Comparison of ENCODE assay signal across 10 cellular contexts in the genomic region with DNA sequence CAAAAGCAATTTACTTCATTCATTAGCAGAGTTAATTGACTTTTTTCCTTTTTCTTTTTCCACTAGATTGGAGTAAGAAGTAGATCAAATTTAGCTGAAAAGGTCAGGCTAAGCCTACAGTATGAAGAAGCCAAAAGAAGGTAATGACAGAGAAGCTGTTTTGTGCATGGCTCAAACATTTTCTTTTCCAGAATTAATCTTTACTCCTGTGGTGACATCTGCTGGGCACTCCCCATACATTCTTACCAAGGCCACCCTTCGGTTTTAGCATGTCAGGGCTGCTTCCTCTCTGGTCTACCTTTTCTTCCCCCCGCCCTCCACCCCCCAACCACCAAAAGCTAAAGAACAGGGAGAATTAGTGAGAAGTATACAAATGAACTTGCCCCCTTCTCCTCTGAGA.
A peak's percentile ranks its signal among the peaks of the same experiment; 100 is the strongest.
DNase-seq lines count a peak whose midpoint lies in the region; ATAC-seq and TF ChIP-seq lines count a peak whose summit lies in the region.
"Had no signal": no experiment of that assay in that cellular context is flagged by ENCODE, and none has a peak within 500 bp of the region (broad histone marks: within the 10 kb centered on the region; RNA-seq: fewer than 3 reads in every experiment).

No MANE protein-coding gene starts in this region.

- TF ChIP-seq POLR2A in body of pancreas (IDR thresholded peaks at IDR 0.05), result no peak

- peak in 4 of 5 donors; percentile 3 to 14 (median 6) for DNase-seq in CD4-positive, alpha-beta memory T cell
- DNase-seq in NCI-H1092 treated with DMSO at 0.1 percent for 48 hours (lab: John Stamatoyannopoulos, UW) (peak; percentile 65), body of pancreas (peak; percentile 46 to 61 (median 52)), lung (ENCODE audit: low spot score) (no peak), SHP77 (lab: John Stamatoyannopoulos, UW) (no peak)

- POLR2A ChIA-PET in CD4-positive, alpha-beta memory T cell (lab: Charles Lee; ENCODE audit: partially characterized antibody), result no interaction called here

- H3K4me1 Mint-ChIP-seq in CD4-positive, alpha-beta memory T cell, result no peaks in the 10 kb centered on the region
- H3K4me1 Mint-ChIP-seq: IgD-negative memory B cell had no signal

- H3K27ac Mint-ChIP-seq in CD4-positive, alpha-beta memory T cell, result no peak overlapping the region
- H3K27ac Mint-ChIP-seq: IgD-negative memory B cell; stimulated activated naive CD8-positive, alpha-beta T cell treated with anti-CD3 and anti-CD28 coated beads, Interleukin-15, Interleukin-2, amounts not matched to agents 100 ng/mL and 50 ng/mL, for 24 hours had no signal

- no peaks in the 10 kb centered on the region for H3K27me3 ChIP-seq in CD4-positive, alpha-beta memory T cell (ENCODE audit: insufficient read depth, low read length)
- H3K27me3 ChIP-seq in body of pancreas, result no peaks in the 10 kb centered on the region
- no peaks in the 10 kb centered on the region for H3K27me3 ChIP-seq in lung (ENCODE audit: control insufficient read depth, insufficient read depth)

- peak in 5 of 7 experiments; percentile 31 to 69 (median 63) for TF ChIP-seq CTCF in body of pancreas (IDR thresholded peaks at IDR 0.05)
- TF ChIP-seq CTCF in lung (IDR thresholded peaks at IDR 0.05; ENCODE audit: control extremely low read depth, extremely low read depth), result peak; percentile 26

- H3K9me3 Mint-ChIP-seq in CD4-positive, alpha-beta memory T cell, result no peaks in the 10 kb centered on the region
- H3K9me3 Mint-ChIP-seq: IgD-negative memory B cell; stimulated activated naive CD8-positive, alpha-beta T cell treated with anti-CD3 and anti-CD28 coated beads, Interleukin-15, Interleukin-2, amounts not matched to agents 100 ng/mL and 50 ng/mL, for 24 hours had no signal

- no peak overlapping the region for H3K27ac ChIP-seq in CD4-positive, alpha-beta memory T cell (ENCODE audit: low read depth, low read length)
- H3K27ac ChIP-seq in body of pancreas (peak overlapping the region in 1 of 4 donors; percentile 5), lung (ENCODE audit: low read depth in 1 of 2, low read length in 1 of 2) (no peak overlapping the region)

- ATAC-seq in GM18519 (IDR thresholded peaks at IDR 0.05; ENCODE audit: low FRiP score, unreplicated experiment) (peak; percentile 62), body of pancreas (peak; percentile 77), lung (ENCODE audit: insufficient read depth, low FRiP score) (no peak), HG02610 (IDR thresholded peaks at IDR 0.05; ENCODE audit: unreplicated experiment) (no peak), GM21825 (IDR thresholded peaks at IDR 0.05; ENCODE audit: unreplicated experiment) (no peak)

- intact Hi-C loops in CD4-positive, alpha-beta memory T cell (cut with micrococcal nuclease), result loop anchor here (1.0 kb wide), 1 partner anchor 177 kb away; no protein-coding TSS in a partner anchor
- intact Hi-C loops in body of pancreas (cut with DNase I), result loop anchor here (5.0 kb wide), 1 partner anchor 178 kb away; no protein-coding TSS in a partner anchor

- H3K36me3 ChIP-seq in CD4-positive, alpha-beta memory T cell (ENCODE audit: insufficient read depth, low read length), result no peaks in the 10 kb centered on the region
- H3K36me3 ChIP-seq in body of pancreas (replicated peaks in 1 of 2; ENCODE audit: insufficient read depth in 1 of 2, low read depth in 2 of 2), result peaks cover 0 to 6% of the 10 kb centered on the region in 2 donors
- peaks cover 14 to 22% of the 10 kb centered on the region in 2 donors for H3K36me3 ChIP-seq in lung (ENCODE audit: control insufficient read depth in 2 of 2, insufficient read depth in 2 of 2, low read length in 2 of 2)

- H3K27me3 Mint-ChIP-seq in CD4-positive, alpha-beta memory T cell, result no peaks in the 10 kb centered on the region
- H3K27me3 Mint-ChIP-seq: IgD-negative memory B cell; stimulated activated naive CD8-positive, alpha-beta T cell treated with anti-CD3 and anti-CD28 coated beads, Interleukin-15, Interleukin-2, amounts not matched to agents 100 ng/mL and 50 ng/mL, for 24 hours had no signal

- H3K4me3 Mint-ChIP-seq in CD4-positive, alpha-beta memory T cell, result no peak overlapping the region
- H3K4me3 Mint-ChIP-seq: IgD-negative memory B cell; stimulated activated naive CD8-positive, alpha-beta T cell treated with anti-CD3 and anti-CD28 coated beads, Interleukin-15, Interleukin-2, amounts not matched to agents 100 ng/mL and 50 ng/mL, for 24 hours had no signal

- no peaks in the 10 kb centered on the region for H3K4me1 ChIP-seq in CD4-positive, alpha-beta memory T cell (ENCODE audit: insufficient read depth, low read length)
- H3K4me1 ChIP-seq in body of pancreas (peaks cover 28% of the 10 kb centered on the region), lung (ENCODE audit: control insufficient read depth in 2 of 2, insufficient read depth in 2 of 2, low read length in 2 of 2) (peaks cover 0 to 4% of the 10 kb centered on the region in 2 donors)

- H3K36me3 Mint-ChIP-seq in CD4-positive, alpha-beta memory T cell, result no peaks in the 10 kb centered on the region
- H3K36me3 Mint-ChIP-seq: IgD-negative memory B cell had no signal

- CTCF ChIA-PET in CD4-positive, alpha-beta memory T cell (lab: Charles Lee; ENCODE audit: partially characterized antibody), result interaction anchor here (0.6 to 10.5 kb wide), 12 partner anchors 10 to 313 kb away, joined by 3 to 142 read pairs (median 4); no protein-coding TSS in a partner anchor

- no peak overlapping the region for H3K4me3 ChIP-seq in CD4-positive, alpha-beta memory T cell (ENCODE audit: low read length in 2 of 2)
- no peak overlapping the region for H3K4me3 ChIP-seq in body of pancreas
- no peak overlapping the region for H3K4me3 ChIP-seq in lung

- no peaks in the 10 kb centered on the region for H3K9me3 ChIP-seq in CD4-positive, alpha-beta memory T cell (ENCODE audit: control insufficient read depth in 1 of 2, low read length in 2 of 2)
- H3K9me3 ChIP-seq in body of pancreas (no peaks in the 10 kb centered on the region), lung (ENCODE audit: control insufficient read depth in 2 of 2, insufficient read depth in 1 of 2, low read length in 1 of 2) (no peaks in the 10 kb centered on the region)

- 20 to 25% methylated on average over 2 of the region's 2 CpGs for WGBS in body of pancreas, 2 donors
- WGBS in lung, 2 donors, result 28 to 51% methylated on average over 2 of the region's 2 CpGs

Comparison
In these comparisons a context has a peak if more than half of its experiments do, and no peak if none do; other contexts are left out.
1. DNase-seq: peak in CD4-positive, alpha-beta memory T cell (4 of 5), NCI-H1092 treated with DMSO at 0.1 percent for 48 hours (single experiment) and body of pancreas (4 of 4); none in lung (single experiment) and SHP77 (0 of 2).
2. ATAC-seq: peak in GM18519 (single experiment) and body of pancreas (single experiment); none in lung (single experiment), HG02610 (single experiment) and GM21825 (single experiment).